Comparison of ENCODE assay signal across 24 cellular contexts in the genomic region with DNA sequence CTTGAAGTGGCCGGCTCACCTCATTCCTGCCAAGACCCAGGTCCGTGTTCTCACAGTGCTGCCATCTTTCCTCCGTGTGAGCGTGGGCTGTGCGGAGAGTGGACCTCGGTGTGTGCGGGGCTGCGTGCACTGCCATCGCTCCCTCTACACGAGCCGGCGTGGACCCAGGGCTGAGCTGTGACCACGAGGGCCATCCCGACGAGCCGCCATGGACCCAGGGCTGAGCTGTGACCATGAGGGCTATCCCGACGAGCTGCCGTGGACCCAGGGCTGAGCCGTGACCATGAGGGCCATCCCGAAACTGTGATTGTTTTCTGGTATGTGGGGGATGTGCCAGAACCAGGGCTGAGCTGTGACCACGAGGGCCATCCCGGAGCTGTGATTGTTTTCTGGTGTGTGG. TPM values are rescaled to one million over a fixed set of nuclear protein-coding genes. Genes with fewer than 3 reads are reported as not detected.
"Had no signal": no experiment of that assay in that cellular context is flagged by ENCODE, and none has a peak within 500 bp of the region (broad histone marks: within the 10 kb centered on the region; RNA-seq: fewer than 3 reads in every experiment).

No MANE protein-coding gene starts in this region.

- H3K4me1 ChIP-seq: sigmoid colon, upper lobe of left lung had no signal

- H3K4me3 ChIP-seq: esophagus muscularis mucosa, gastrocnemius medialis, sigmoid colon, spleen, thoracic aorta, upper lobe of left lung had no signal

- DNase-seq: activated CD4-positive, alpha-beta T cell treated with anti-CD3 and anti-CD28 coated beads, Interleukin-2, amount 50 U/mL, for 4 hours; activated naive CD4-positive, alpha-beta T cell treated with Interleukin-2 at 50 U/mL for 16 hours; activated naive CD8-positive, alpha-beta T cell treated with anti-CD3 and anti-CD28 coated beads for 36 hours; activated T-cell treated with anti-CD3 and anti-CD28 coated beads, Interleukin-2, amount 50 U/mL, for 48 hours; effector memory CD4-positive, alpha-beta T cell; gastrocnemius medialis; hypothalamus; nephron progenitor cell; occipital lobe; sigmoid colon; spleen; stimulated activated CD4-positive, alpha-beta T cell treated with anti-CD3 and anti-CD28 coated beads, Interleukin-4, amount 100 ng/mL, for 1 hour; stimulated activated naive CD4-positive, alpha-beta T cell; T-helper 9 cell had no signal

- ATAC-seq: gastrocnemius medialis had no signal

- H3K9me3 ChIP-seq: esophagus muscularis mucosa, gastrocnemius medialis, sigmoid colon, spleen, thoracic aorta, upper lobe of left lung had no signal

- H3K27me3 ChIP-seq: esophagus muscularis mucosa, gastrocnemius medialis, sigmoid colon, upper lobe of left lung had no signal

- H3K36me3 ChIP-seq: gastrocnemius medialis, thoracic aorta, upper lobe of left lung had no signal

- H3K27ac ChIP-seq: esophagus muscularis mucosa, sigmoid colon, spleen, thoracic aorta, upper lobe of left lung had no signal

- FAIRE-seq: astrocyte, colon, endothelial cell of umbilical vein had no signal

RNA-seq across cellular contexts. Expression of a gene that starts 33.4 kb away (rescaled TPM):
- total RNA-seq: activated CD8-positive, alpha-beta memory T cell treated with anti-CD3 and anti-CD28 coated beads for 36 hours; activated naive CD8-positive, alpha-beta T cell treated with anti-CD3 and anti-CD28 coated beads for 36 hours; dermis microvascular lymphatic vessel endothelial cell; endothelial cell of umbilical vein; esophagus muscularis mucosa; gastrocnemius medialis; myocyte; occipital lobe; sigmoid colon; T-helper 1 cell treated with Interleukin-12 subunit alpha and Interleukin-12 subunit beta and Interleukin-4 antibody, amounts not matched to agents 30 ng/mL and 1 ng/mL, for 36 hours had no signal
